9 cellular contexts compared by ENCODE assay signal in the genomic region with DNA sequence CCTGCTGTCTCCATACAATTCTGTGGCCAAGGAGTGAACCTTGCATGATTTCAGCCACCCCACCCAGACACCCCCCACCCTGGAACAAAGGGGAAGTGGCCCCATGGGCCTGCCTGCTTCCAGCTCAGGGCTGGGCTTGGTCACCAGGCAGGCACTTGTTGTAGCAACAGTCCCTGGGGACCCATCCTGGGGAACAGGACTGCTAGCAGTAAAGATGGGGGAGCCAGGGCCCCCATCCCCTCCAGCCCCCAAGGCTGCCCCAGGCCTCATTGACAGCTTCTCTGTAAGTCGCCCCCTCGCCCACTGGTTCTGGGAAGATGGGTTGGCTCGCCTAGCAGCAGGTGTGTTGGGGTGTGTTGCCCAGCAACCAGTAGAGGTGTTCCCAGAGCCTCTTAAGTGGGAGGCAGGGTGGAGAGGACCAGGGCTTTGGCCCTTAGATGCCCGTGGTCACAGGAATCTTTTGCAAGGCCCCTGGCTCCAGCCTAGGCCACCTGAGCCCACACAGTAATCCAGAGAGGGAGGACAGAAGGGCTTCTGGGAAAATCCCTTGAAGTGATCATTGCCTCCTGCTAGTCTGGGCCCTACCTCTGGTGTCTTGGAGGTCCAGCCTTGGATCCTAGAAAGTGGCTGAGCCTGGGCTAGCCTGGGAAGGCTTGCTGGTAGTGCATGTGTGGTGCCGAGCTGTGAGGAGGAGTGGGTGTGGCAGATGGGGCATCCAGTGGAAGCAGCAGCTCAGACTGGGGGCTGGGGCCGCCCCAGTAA. TPM values are rescaled to one million over a fixed set of nuclear protein-coding genes. Genes with fewer than 3 reads are reported as not detected.
A peak's percentile ranks its signal among the peaks of the same experiment; 100 is the strongest.
DNase-seq lines count a peak whose midpoint lies in the region; ATAC-seq and TF ChIP-seq lines count a peak whose summit lies in the region.
"Had no signal": no experiment of that assay in that cellular context is flagged by ENCODE, and none has a peak within 500 bp of the region (broad histone marks: within the 10 kb centered on the region; RNA-seq: fewer than 3 reads in every experiment).

No MANE protein-coding gene starts in this region.

- no peaks in the 10 kb centered on the region for H3K36me3 ChIP-seq in CD8-positive, alpha-beta T cell (ENCODE audit: insufficient read depth, low read length)

- H3K27me3 ChIP-seq in CD8-positive, alpha-beta T cell (ENCODE audit: insufficient read depth, low read length), result no peaks in the 10 kb centered on the region

- peak overlapping the region; percentile 45 for H3K27ac Mint-ChIP-seq in CD8-positive, alpha-beta T cell
- peak overlapping the region; percentile 86 for H3K27ac Mint-ChIP-seq in activated CD8-positive, alpha-beta T cell treated with anti-CD3 and anti-CD28 coated beads, Interleukin-2, amount 10 ng/mL, durations not matched to agents 7 days and 5 days
- H3K27ac Mint-ChIP-seq in naive thymus-derived CD8-positive, alpha-beta T cell, result peak overlapping the region in 9 of 10 donors; percentile 19 to 89 (median 80)

- H3K27me3 Mint-ChIP-seq in CD8-positive, alpha-beta T cell (ENCODE audit: low read depth), result no peaks in the 10 kb centered on the region
- H3K27me3 Mint-ChIP-seq in activated CD8-positive, alpha-beta T cell treated with anti-CD3 and anti-CD28 coated beads, Interleukin-2, amount 10 ng/mL, durations not matched to agents 7 days and 5 days (ENCODE audit: low read depth), result no peaks in the 10 kb centered on the region
- H3K27me3 Mint-ChIP-seq in naive thymus-derived CD8-positive, alpha-beta T cell, result no peaks in the 10 kb centered on the region

- H3K36me3 Mint-ChIP-seq in CD8-positive, alpha-beta T cell, result no peaks in the 10 kb centered on the region
- no peaks in the 10 kb centered on the region for H3K36me3 Mint-ChIP-seq in activated CD8-positive, alpha-beta T cell treated with anti-CD3 and anti-CD28 coated beads, Interleukin-2, amount 10 ng/mL, durations not matched to agents 7 days and 5 days (ENCODE audit: low read depth)
- H3K36me3 Mint-ChIP-seq in naive thymus-derived CD8-positive, alpha-beta T cell, result no peaks in the 10 kb centered on the region

- TF ChIP-seq CTCF in CD8-positive, alpha-beta T cell (IDR thresholded peaks at IDR 0.05), result no peak

- intact Hi-C loops in CD8-positive, alpha-beta T cell (cut with DNase I, micrococcal nuclease), result no loop called here

- no peak overlapping the region for H3K4me3 ChIP-seq in CD8-positive, alpha-beta T cell (ENCODE audit: low read depth, low read length)

- H3K9me3 ChIP-seq in CD8-positive, alpha-beta T cell (ENCODE audit: low read length), result no peaks in the 10 kb centered on the region

- H3K4me1 ChIP-seq in CD8-positive, alpha-beta T cell (ENCODE audit: insufficient read depth, low read length), result peaks cover 69% of the 10 kb centered on the region

- peaks cover 58% of the 10 kb centered on the region for H3K4me1 Mint-ChIP-seq in CD8-positive, alpha-beta T cell (ENCODE audit: low read depth)
- H3K4me1 Mint-ChIP-seq in activated CD8-positive, alpha-beta T cell treated with anti-CD3 and anti-CD28 coated beads, Interleukin-2, amount 10 ng/mL, durations not matched to agents 7 days and 5 days (ENCODE audit: low read depth), result peaks cover 76% of the 10 kb centered on the region
- peaks cover 29 to 74% (median 68%) of the 10 kb centered on the region in 4 donors for H3K4me1 Mint-ChIP-seq in naive thymus-derived CD8-positive, alpha-beta T cell

- no peak for ATAC-seq in CD8-positive, alpha-beta T cell
- ATAC-seq in activated CD8-positive, alpha-beta T cell treated with anti-CD3 and anti-CD28 coated beads, Interleukin-2, amount 10 ng/mL, durations not matched to agents 7 days and 5 days, result no peak
- no peak for ATAC-seq in naive thymus-derived CD8-positive, alpha-beta T cell
- ATAC-seq in GM18907 (IDR thresholded peaks at IDR 0.05; ENCODE audit: unreplicated experiment), result no peak
- ATAC-seq in GM18909 (IDR thresholded peaks at IDR 0.05; ENCODE audit: poor library complexity, unreplicated experiment), result no peak

- no peak overlapping the region for H3K4me3 Mint-ChIP-seq in CD8-positive, alpha-beta T cell
- H3K4me3 Mint-ChIP-seq in activated CD8-positive, alpha-beta T cell treated with anti-CD3 and anti-CD28 coated beads, Interleukin-2, amount 10 ng/mL, durations not matched to agents 7 days and 5 days, result no peak overlapping the region
- peak overlapping the region in 2 of 10 donors; percentile 18 to 32 for H3K4me3 Mint-ChIP-seq in naive thymus-derived CD8-positive, alpha-beta T cell

- POLR2A ChIA-PET in CD8-positive, alpha-beta T cell (lab: Charles Lee), result interaction anchor here (0.6 kb wide), 1 partner anchor 1561 kb away, joined by 3 read pairs; no protein-coding TSS in a partner anchor
- POLR2A ChIA-PET in activated CD8-positive, alpha-beta T cell treated with anti-CD3 and anti-CD28 coated beads, Interleukin-2, amount 10 ng/mL, durations not matched to agents 7 days and 5 days (lab: Charles Lee), result interaction anchor here (1.2 kb wide), 1 partner anchor 9 kb away, joined by 3 read pairs; no protein-coding TSS in a partner anchor
- POLR2A ChIA-PET in naive thymus-derived CD8-positive, alpha-beta T cell (lab: Charles Lee), result interaction anchor here (0.6 to 0.7 kb wide), 2 partner anchors 360 to 526 kb away, joined by 3 read pairs; no protein-coding TSS in a partner anchor

- H3K27ac ChIP-seq in CD8-positive, alpha-beta T cell (ENCODE audit: low read depth, low read length), result no peak overlapping the region

- H3K9me3 Mint-ChIP-seq in CD8-positive, alpha-beta T cell, result no peaks in the 10 kb centered on the region
- no peaks in the 10 kb centered on the region for H3K9me3 Mint-ChIP-seq in activated CD8-positive, alpha-beta T cell treated with anti-CD3 and anti-CD28 coated beads, Interleukin-2, amount 10 ng/mL, durations not matched to agents 7 days and 5 days (ENCODE audit: insufficient read depth)
- no peaks in the 10 kb centered on the region for H3K9me3 Mint-ChIP-seq in naive thymus-derived CD8-positive, alpha-beta T cell

- no peak for DNase-seq in CD8-positive, alpha-beta T cell
- peak; percentile 60 for DNase-seq in NCI-H1105 (lab: John Stamatoyannopoulos, UW)
- no peak for DNase-seq in activated CD8-positive, alpha-beta T cell treated with anti-CD3 and anti-CD28 coated beads, Interleukin-2, amount 10 ng/mL, durations not matched to agents 7 days and 5 days
- DNase-seq in naive thymus-derived CD8-positive, alpha-beta T cell, result no peak
- no peak for DNase-seq in mucosa of gallbladder (ENCODE audit: low spot score)
- no peak for DNase-seq in hippocampal formation (lab: John Stamatoyannopoulos, UW)

- CTCF ChIA-PET in CD8-positive, alpha-beta T cell (lab: Charles Lee), result interaction anchor here (1.8 to 9.0 kb wide), 3 partner anchors 10 to 346 kb away, joined by 4 to 107 read pairs (median 41); partner anchors contain the start of gene ISLR2
- CTCF ChIA-PET in activated CD8-positive, alpha-beta T cell treated with anti-CD3 and anti-CD28 coated beads, Interleukin-2, amount 10 ng/mL, durations not matched to agents 7 days and 5 days (lab: Charles Lee), result interaction anchor here (1.3 to 6.2 kb wide), 4 partner anchors 8 to 345 kb away, joined by 3 to 119 read pairs (median 16); partner anchors contain the start of gene ISLR2

RNA-seq across cellular contexts. Expression of gene CYP11A1, which starts 48.9 kb away (rescaled TPM):
- not detected for total RNA-seq in CD8-positive, alpha-beta T cell
- total RNA-seq in activated CD8-positive, alpha-beta T cell treated with anti-CD3 and anti-CD28 coated beads, Interleukin-2, amount 10 ng/mL, durations not matched to agents 7 days and 5 days, result not detected
- total RNA-seq in naive thymus-derived CD8-positive, alpha-beta T cell, result not detected
- not detected for polyA plus RNA-seq in naive thymus-derived CD8-positive, alpha-beta T cell
- 0.72 TPM for total RNA-seq in mucosa of gallbladder
- total RNA-seq: bronchial epithelial cell had no signal
